ENCODE assay signal across 1 cellular context in the genomic region with DNA sequence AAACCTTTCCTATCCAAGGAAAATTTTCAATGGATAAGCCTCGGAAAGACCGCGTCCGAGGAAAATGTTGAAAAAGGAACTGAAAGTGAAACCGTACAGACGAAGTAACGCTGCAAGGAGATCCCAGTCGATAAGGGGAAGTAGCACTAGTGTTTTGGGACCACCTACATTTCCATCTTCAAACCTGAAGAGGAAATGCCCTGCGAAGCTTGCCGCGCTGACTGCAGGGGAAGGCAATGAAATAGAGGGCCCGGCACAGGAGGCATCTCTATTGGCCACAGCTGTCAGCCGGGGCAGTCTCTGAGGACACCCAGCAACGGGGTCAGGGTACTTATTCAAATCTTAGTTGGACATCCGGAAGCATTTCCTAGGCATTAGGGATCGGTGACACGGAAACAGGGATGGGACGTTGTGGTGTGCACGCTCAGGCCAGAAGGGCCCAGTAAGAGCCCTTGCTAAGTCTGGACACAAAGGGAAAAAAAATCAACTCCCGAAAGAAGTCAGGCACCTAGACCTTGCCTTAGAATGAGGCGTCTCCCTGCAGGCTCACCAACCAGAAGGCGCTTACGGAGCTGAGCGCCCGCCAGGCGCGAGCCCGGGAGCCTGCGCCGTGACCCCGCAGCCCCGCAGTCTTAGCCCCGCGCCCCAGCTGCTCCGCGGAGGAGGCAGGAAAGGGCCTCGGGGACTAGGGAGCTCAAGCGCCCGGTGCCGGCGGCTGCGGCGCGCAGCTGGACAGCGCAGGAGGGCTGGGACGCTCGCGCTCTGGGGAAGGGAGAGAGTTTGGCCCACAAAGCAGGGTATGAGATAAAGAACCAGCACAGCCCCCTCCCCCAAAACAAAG.
TF ChIP-seq lines count a peak whose summit lies in the region.

No MANE protein-coding gene starts in this region.

TF ChIP-seq in GM12878, 131 proteins besides CTCF, POLR2A, EP300 and RAD21 (continues in another document):
- TF ChIP-seq, protein P1, sequence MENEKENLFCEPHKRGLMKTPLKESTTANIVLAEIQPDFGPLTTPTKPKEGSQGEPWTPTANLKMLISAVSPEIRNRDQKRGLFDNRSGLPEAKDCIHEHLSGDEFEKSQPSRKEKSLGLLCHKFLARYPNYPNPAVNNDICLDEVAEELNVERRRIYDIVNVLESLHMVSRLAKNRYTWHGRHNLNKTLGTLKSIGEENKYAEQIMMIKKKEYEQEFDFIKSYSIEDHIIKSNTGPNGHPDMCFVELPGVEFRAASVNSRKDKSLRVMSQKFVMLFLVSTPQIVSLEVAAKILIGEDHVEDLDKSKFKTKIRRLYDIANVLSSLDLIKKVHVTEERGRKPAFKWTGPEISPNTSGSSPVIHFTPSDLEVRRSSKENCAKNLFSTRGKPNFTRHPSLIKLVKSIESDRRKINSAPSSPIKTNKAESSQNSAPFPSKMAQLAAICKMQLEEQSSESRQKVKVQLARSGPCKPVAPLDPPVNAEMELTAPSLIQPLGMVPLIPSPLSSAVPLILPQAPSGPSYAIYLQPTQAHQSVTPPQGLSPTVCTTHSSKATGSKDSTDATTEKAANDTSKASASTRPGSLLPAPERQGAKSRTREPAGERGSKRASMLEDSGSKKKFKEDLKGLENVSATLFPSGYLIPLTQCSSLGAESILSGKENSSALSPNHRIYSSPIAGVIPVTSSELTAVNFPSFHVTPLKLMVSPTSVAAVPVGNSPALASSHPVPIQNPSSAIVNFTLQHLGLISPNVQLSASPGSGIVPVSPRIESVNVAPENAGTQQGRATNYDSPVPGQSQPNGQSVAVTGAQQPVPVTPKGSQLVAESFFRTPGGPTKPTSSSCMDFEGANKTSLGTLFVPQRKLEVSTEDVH (IDR thresholded peaks at IDR 0.05; ENCODE audit: low read depth, partially characterized antibody): no peak
- TF ChIP-seq FOXM1 (IDR thresholded peaks at IDR 0.05; ENCODE audit: low read depth, low read length): no peak
- peak; percentile 43; the same call in 1 of the 2 replicates for TF ChIP-seq CHD2 (IDR thresholded peaks at IDR 0.05; ENCODE audit: borderline replicate concordance, low read depth, low read length)
- peak; percentile 54; the same call in 1 of the 2 replicates for TF ChIP-seq BCL11A (IDR thresholded peaks at IDR 0.05; ENCODE audit: low read depth, low read length)
- no peak for TF ChIP-seq NFYA (IDR thresholded peaks at IDR 0.05; ENCODE audit: borderline replicate concordance, low read depth, low read length)
- TF ChIP-seq CBX5 (IDR thresholded peaks at IDR 0.05; ENCODE audit: low read depth): 0 out of 2 replicates have a peak, but pooled peaks have one; percentile 23
- no peak for TF ChIP-seq STAT3 (IDR thresholded peaks at IDR 0.05; ENCODE audit: low read depth, low read length)
- peak; percentile 31; the same call in 1 of the 2 replicates for TF ChIP-seq CREM (IDR thresholded peaks at IDR 0.05; ENCODE audit: low read depth)
- no peak for TF ChIP-seq KAT2A (conservative IDR thresholded peaks at IDR 0.05; ENCODE audit: control insufficient read depth, low read depth, low read length)
- no peak for TF ChIP-seq NFIC (IDR thresholded peaks at IDR 0.05; ENCODE audit: low read depth, low read length)
- TF ChIP-seq, protein P2, sequence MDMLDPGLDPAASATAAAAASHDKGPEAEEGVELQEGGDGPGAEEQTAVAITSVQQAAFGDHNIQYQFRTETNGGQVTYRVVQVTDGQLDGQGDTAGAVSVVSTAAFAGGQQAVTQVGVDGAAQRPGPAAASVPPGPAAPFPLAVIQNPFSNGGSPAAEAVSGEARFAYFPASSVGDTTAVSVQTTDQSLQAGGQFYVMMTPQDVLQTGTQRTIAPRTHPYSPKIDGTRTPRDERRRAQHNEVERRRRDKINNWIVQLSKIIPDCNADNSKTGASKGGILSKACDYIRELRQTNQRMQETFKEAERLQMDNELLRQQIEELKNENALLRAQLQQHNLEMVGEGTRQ (IDR thresholded peaks at IDR 0.05; ENCODE audit: borderline replicate concordance, low read depth, low read length): no peak
- TF ChIP-seq YY1 (IDR thresholded peaks at IDR 0.05; ENCODE audit: low read depth, low read length): no peak
- TF ChIP-seq IRF4 (IDR thresholded peaks at IDR 0.05; ENCODE audit: low read depth, low read length): peak; percentile 93
- peak; percentile 28 for TF ChIP-seq MEF2B (IDR thresholded peaks at IDR 0.05; ENCODE audit: partially characterized antibody, poor library complexity, severe bottlenecking)
- TF ChIP-seq GATAD2B (conservative IDR thresholded peaks at IDR 0.05; ENCODE audit: low read depth): peak; percentile 49; the same call in 1 of the 2 replicates
- TF ChIP-seq, protein P3, sequence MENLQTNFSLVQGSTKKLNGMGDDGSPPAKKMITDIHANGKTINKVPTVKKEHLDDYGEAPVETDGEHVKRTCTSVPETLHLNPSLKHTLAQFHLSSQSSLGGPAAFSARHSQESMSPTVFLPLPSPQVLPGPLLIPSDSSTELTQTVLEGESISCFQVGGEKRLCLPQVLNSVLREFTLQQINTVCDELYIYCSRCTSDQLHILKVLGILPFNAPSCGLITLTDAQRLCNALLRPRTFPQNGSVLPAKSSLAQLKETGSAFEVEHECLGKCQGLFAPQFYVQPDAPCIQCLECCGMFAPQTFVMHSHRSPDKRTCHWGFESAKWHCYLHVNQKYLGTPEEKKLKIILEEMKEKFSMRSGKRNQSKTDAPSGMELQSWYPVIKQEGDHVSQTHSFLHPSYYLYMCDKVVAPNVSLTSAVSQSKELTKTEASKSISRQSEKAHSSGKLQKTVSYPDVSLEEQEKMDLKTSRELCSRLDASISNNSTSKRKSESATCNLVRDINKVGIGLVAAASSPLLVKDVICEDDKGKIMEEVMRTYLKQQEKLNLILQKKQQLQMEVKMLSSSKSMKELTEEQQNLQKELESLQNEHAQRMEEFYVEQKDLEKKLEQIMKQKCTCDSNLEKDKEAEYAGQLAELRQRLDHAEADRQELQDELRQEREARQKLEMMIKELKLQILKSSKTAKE (IDR thresholded peaks at IDR 0.05; ENCODE audit: low read depth, poor library complexity, severe bottlenecking): peak; percentile 61
- peak; percentile 97 for TF ChIP-seq SPI1 (IDR thresholded peaks at IDR 0.05; ENCODE audit: borderline replicate concordance, insufficient read depth, low read depth, low read length)
- TF ChIP-seq SP1 (IDR thresholded peaks at IDR 0.05; ENCODE audit: low read depth, low read length): no peak
- no peak for TF ChIP-seq KDM1A (IDR thresholded peaks at IDR 0.05; ENCODE audit: borderline replicate concordance)
- no peak for TF ChIP-seq ZBED1 (IDR thresholded peaks at IDR 0.05; ENCODE audit: borderline replicate concordance)
- TF ChIP-seq SIX5 (IDR thresholded peaks at IDR 0.05; ENCODE audit: low read depth, low read length, severe bottlenecking): peak; percentile 4
- TF ChIP-seq, protein P4, sequence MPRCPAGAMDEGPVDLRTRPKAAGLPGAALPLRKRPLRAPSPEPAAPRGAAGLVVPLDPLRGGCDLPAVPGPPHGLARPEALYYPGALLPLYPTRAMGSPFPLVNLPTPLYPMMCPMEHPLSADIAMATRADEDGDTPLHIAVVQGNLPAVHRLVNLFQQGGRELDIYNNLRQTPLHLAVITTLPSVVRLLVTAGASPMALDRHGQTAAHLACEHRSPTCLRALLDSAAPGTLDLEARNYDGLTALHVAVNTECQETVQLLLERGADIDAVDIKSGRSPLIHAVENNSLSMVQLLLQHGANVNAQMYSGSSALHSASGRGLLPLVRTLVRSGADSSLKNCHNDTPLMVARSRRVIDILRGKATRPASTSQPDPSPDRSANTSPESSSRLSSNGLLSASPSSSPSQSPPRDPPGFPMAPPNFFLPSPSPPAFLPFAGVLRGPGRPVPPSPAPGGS (IDR thresholded peaks at IDR 0.05; ENCODE audit: borderline replicate concordance, insufficient read depth, low read depth, low read length, poor library complexity, severe bottlenecking): no peak
- TF ChIP-seq ESRRA (IDR thresholded peaks at IDR 0.05; ENCODE audit: low read length): no peak
- TF ChIP-seq, protein P5, sequence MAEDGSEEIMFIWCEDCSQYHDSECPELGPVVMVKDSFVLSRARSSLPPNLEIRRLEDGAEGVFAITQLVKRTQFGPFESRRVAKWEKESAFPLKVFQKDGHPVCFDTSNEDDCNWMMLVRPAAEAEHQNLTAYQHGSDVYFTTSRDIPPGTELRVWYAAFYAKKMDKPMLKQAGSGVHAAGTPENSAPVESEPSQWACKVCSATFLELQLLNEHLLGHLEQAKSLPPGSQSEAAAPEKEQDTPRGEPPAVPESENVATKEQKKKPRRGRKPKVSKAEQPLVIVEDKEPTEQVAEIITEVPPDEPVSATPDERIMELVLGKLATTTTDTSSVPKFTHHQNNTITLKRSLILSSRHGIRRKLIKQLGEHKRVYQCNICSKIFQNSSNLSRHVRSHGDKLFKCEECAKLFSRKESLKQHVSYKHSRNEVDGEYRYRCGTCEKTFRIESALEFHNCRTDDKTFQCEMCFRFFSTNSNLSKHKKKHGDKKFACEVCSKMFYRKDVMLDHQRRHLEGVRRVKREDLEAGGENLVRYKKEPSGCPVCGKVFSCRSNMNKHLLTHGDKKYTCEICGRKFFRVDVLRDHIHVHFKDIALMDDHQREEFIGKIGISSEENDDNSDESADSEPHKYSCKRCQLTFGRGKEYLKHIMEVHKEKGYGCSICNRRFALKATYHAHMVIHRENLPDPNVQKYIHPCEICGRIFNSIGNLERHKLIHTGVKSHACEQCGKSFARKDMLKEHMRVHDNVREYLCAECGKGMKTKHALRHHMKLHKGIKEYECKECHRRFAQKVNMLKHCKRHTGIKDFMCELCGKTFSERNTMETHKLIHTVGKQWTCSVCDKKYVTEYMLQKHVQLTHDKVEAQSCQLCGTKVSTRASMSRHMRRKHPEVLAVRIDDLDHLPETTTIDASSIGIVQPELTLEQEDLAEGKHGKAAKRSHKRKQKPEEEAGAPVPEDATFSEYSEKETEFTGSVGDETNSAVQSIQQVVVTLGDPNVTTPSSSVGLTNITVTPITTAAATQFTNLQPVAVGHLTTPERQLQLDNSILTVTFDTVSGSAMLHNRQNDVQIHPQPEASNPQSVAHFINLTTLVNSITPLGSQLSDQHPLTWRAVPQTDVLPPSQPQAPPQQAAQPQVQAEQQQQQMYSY (CRISPR knock-in tag; IDR thresholded peaks at IDR 0.05): no peak
- peak; percentile 60; the same call in 1 of the 2 replicates for TF ChIP-seq ATF7 (IDR thresholded peaks at IDR 0.05; ENCODE audit: low read depth)
- no peak; the same call in 1 of the 2 replicates for TF ChIP-seq RUNX3 (IDR thresholded peaks at IDR 0.05; ENCODE audit: low read length)
- TF ChIP-seq IKZF2 (IDR thresholded peaks at IDR 0.05): peak; percentile 98
- TF ChIP-seq, protein P6, sequence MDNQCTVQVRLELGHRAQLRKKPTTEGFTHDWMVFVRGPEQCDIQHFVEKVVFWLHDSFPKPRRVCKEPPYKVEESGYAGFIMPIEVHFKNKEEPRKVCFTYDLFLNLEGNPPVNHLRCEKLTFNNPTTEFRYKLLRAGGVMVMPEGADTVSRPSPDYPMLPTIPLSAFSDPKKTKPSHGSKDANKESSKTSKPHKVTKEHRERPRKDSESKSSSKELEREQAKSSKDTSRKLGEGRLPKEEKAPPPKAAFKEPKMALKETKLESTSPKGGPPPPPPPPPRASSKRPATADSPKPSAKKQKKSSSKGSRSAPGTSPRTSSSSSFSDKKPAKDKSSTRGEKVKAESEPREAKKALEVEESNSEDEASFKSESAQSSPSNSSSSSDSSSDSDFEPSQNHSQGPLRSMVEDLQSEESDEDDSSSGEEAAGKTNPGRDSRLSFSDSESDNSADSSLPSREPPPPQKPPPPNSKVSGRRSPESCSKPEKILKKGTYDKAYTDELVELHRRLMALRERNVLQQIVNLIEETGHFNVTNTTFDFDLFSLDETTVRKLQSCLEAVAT (IDR thresholded peaks at IDR 0.05): peak; percentile 67
- TF ChIP-seq ETV6 (conservative IDR thresholded peaks at IDR 0.05 in 1 of 2, IDR thresholded peaks at IDR 0.05 in 1 of 2; ENCODE audit: borderline replicate concordance in 1 of 2, low read depth in 1 of 2): peak in 1 of 2 experiments; percentile 93; a peak in 2 of 4 replicates
- TF ChIP-seq, protein P7, sequence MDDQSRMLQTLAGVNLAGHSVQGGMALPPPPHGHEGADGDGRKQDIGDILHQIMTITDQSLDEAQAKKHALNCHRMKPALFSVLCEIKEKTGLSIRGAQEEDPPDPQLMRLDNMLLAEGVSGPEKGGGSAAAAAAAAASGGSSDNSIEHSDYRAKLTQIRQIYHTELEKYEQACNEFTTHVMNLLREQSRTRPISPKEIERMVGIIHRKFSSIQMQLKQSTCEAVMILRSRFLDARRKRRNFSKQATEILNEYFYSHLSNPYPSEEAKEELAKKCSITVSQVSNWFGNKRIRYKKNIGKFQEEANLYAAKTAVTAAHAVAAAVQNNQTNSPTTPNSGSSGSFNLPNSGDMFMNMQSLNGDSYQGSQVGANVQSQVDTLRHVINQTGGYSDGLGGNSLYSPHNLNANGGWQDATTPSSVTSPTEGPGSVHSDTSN (IDR thresholded peaks at IDR 0.05; ENCODE audit: insufficient replicate concordance, low read depth, low read length): peak; percentile 6
- no peak for TF ChIP-seq HDAC6 (IDR thresholded peaks at IDR 0.05; ENCODE audit: unreplicated experiment)
- TF ChIP-seq NRF1 (conservative IDR thresholded peaks at IDR 0.05; ENCODE audit: low read depth, low read length): no peak
- TF ChIP-seq EGR1 (IDR thresholded peaks at IDR 0.05; ENCODE audit: borderline replicate concordance in 1 of 2, low read depth in 2 of 2, low read length in 2 of 2): peak in 1 of 2 experiments; percentile 30; a peak in 1 of 3 replicates
- no peak for TF ChIP-seq SUPT20H (IDR thresholded peaks at IDR 0.05; ENCODE audit: borderline replicate concordance, control insufficient read depth, low read depth, low read length)
- peak; percentile 67; the same call in 1 of the 2 replicates for TF ChIP-seq MTA3 (IDR thresholded peaks at IDR 0.05; ENCODE audit: borderline replicate concordance, low read length)
- TF ChIP-seq, protein P8, sequence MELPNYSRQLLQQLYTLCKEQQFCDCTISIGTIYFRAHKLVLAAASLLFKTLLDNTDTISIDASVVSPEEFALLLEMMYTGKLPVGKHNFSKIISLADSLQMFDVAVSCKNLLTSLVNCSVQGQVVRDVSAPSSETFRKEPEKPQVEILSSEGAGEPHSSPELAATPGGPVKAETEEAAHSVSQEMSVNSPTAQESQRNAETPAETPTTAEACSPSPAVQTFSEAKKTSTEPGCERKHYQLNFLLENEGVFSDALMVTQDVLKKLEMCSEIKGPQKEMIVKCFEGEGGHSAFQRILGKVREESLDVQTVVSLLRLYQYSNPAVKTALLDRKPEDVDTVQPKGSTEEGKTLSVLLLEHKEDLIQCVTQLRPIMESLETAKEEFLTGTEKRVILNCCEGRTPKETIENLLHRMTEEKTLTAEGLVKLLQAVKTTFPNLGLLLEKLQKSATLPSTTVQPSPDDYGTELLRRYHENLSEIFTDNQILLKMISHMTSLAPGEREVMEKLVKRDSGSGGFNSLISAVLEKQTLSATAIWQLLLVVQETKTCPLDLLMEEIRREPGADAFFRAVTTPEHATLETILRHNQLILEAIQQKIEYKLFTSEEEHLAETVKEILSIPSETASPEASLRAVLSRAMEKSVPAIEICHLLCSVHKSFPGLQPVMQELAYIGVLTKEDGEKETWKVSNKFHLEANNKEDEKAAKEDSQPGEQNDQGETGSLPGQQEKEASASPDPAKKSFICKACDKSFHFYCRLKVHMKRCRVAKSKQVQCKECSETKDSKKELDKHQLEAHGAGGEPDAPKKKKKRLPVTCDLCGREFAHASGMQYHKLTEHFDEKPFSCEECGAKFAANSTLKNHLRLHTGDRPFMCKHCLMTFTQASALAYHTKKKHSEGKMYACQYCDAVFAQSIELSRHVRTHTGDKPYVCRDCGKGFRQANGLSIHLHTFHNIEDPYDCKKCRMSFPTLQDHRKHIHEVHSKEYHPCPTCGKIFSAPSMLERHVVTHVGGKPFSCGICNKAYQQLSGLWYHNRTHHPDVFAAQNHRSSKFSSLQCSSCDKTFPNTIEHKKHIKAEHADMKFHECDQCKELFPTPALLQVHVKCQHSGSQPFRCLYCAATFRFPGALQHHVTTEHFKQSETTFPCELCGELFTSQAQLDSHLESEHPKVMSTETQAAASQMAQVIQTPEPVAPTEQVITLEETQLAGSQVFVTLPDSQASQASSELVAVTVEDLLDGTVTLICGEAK (IDR thresholded peaks at IDR 0.05; ENCODE audit: borderline replicate concordance): peak; percentile 56; the same call in 1 of the 2 replicates
- peak; percentile 97 for TF ChIP-seq EED (IDR thresholded peaks at IDR 0.05; ENCODE audit: low read depth)
